ENCODE assay signal across 7 cellular contexts in the genomic region with DNA sequence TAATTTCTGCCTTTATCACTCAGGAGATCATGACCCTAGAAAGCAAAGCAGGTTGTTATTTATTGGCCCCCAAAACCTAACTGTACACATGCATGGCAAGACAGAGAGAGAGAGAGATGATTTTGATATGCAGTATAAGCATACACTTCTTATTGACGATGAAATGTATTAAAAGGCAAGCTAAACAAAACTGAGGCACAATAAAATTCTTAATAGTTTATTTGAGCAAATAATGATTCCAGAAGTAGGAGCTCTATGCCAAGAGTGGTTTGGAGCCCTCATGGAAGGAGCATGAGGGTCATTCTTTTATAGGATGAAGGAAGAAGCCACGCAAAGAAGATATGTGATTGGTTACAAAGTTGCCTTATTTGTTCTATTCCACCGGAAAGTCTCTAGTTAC.
"Had no signal": no experiment of that assay in that cellular context is flagged by ENCODE, and none has a peak within 500 bp of the region (broad histone marks: within the 10 kb centered on the region; RNA-seq: fewer than 3 reads in every experiment).

No MANE protein-coding gene starts in this region.

- H3K4me3 ChIP-seq: GM23338, HAP-1 had no signal

- ATAC-seq: GM23338, HCT116, HepG2 had no signal

- DNase-seq: HFFc6, KBM-7 had no signal

- H3K27ac ChIP-seq: HL-60 had no signal
